Comparison of ENCODE assay signal across 1 cellular context in genomic region chr10:113228570-113228969, GRCh38.
TF ChIP-seq lines count a peak whose summit lies in the region.

No MANE protein-coding gene starts in this region.

TF ChIP-seq in IMR-90, 13 proteins besides CTCF, POLR2A, EP300 and RAD21:
- TF ChIP-seq, protein P1, sequence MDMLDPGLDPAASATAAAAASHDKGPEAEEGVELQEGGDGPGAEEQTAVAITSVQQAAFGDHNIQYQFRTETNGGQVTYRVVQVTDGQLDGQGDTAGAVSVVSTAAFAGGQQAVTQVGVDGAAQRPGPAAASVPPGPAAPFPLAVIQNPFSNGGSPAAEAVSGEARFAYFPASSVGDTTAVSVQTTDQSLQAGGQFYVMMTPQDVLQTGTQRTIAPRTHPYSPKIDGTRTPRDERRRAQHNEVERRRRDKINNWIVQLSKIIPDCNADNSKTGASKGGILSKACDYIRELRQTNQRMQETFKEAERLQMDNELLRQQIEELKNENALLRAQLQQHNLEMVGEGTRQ (IDR thresholded peaks at IDR 0.05; ENCODE audit: low read depth, low read length), result no peak
- TF ChIP-seq FOS (IDR thresholded peaks at IDR 0.05; ENCODE audit: low read depth, low read length), result no peak
- no peak for TF ChIP-seq BHLHE40 (IDR thresholded peaks at IDR 0.05; ENCODE audit: low read depth, low read length)
